Comparison of ENCODE assay signal across 15 cellular contexts in genomic region chrX:130106071-130106470, GRCh38. TPM values are rescaled to one million over a fixed set of nuclear protein-coding genes. Genes with fewer than 3 reads are reported as not detected.
DNase-seq lines count a peak whose midpoint lies in the region; ATAC-seq, FAIRE-seq and TF ChIP-seq lines count a peak whose summit lies in the region.
"Had no signal": no experiment of that assay in that cellular context is flagged by ENCODE, and none has a peak within 500 bp of the region (broad histone marks: within the 10 kb centered on the region; RNA-seq: fewer than 3 reads in every experiment).

No MANE protein-coding gene starts in this region.

- H3K27me3 ChIP-seq in SJSA1 (replicated peaks): no peaks in the 10 kb centered on the region
- H3K27me3 ChIP-seq in smooth muscle cell (ENCODE audit: low read depth): no peaks in the 10 kb centered on the region
- H3K27me3 ChIP-seq: esophagus squamous epithelium had no signal

- TF ChIP-seq CTCF in Calu3 (IDR thresholded peaks at IDR 0.05; ENCODE audit: unreplicated experiment): no peak
- no peak for TF ChIP-seq CTCF in kidney (IDR thresholded peaks at IDR 0.05; ENCODE audit: borderline replicate concordance, extremely low read depth, insufficient read depth)
- TF ChIP-seq CTCF in smooth muscle cell (IDR thresholded peaks at IDR 0.05; ENCODE audit: borderline replicate concordance, insufficient read depth, poor library complexity, severe bottlenecking): no peak

- H3K4me2 ChIP-seq in smooth muscle cell: no peak overlapping the region

- H3F3A ChIP-seq in smooth muscle cell (ENCODE audit: low read depth): no peaks in the 10 kb centered on the region

- H4K20me1 ChIP-seq in smooth muscle cell (ENCODE audit: low read depth): peaks cover 55% of the 10 kb centered on the region

- intact Hi-C loops in Calu3 (cut with micrococcal nuclease; ENCODE audit: unreplicated experiment) (no loop called here), kidney (cut with DNase I) (no loop called here)

- 74% methylated on average over 10 of the region's 10 CpGs for WGBS in smooth muscle cell (ENCODE audit: low lambda C conversion rate)

- H3K27me3 Mint-ChIP-seq in Calu3 (ENCODE audit: unreplicated experiment): no peaks in the 10 kb centered on the region
- H3K27me3 Mint-ChIP-seq: activated CD4-positive, alpha-beta T cell treated with anti-CD3 and anti-CD28 coated beads, Interleukin-2, amount 10 ng/mL, durations not matched to agents 24 days and 14 days had no signal

- H3K9ac ChIP-seq in kidney (ENCODE audit: low read length in 2 of 2): no peak overlapping the region
- no peak overlapping the region for H3K9ac ChIP-seq in smooth muscle cell (ENCODE audit: low read depth)

- H3K9me3 ChIP-seq in SJSA1 (replicated peaks): no peaks in the 10 kb centered on the region
- no peaks in the 10 kb centered on the region for H3K9me3 ChIP-seq in kidney (ENCODE audit: control insufficient read depth in 1 of 2, low read length in 2 of 2)
- no peaks in the 10 kb centered on the region for H3K9me3 ChIP-seq in smooth muscle cell (replicated peaks; ENCODE audit: low read depth)
- H3K9me3 ChIP-seq: esophagus squamous epithelium had no signal

- H3K4me3 Mint-ChIP-seq in Calu3 (ENCODE audit: low read depth, unreplicated experiment): peak overlapping the region; percentile 47
- peak overlapping the region; percentile 84 for H3K4me3 Mint-ChIP-seq in stimulated activated effector memory CD8-positive, alpha-beta T cell treated with anti-CD3 and anti-CD28 coated beads, Interleukin-12 subunit alpha, Interleukin-12 subunit beta, amount 100 ng/mL, for 72 hours
- H3K4me3 Mint-ChIP-seq: activated CD4-positive, alpha-beta T cell treated with anti-CD3 and anti-CD28 coated beads, Interleukin-2, amount 10 ng/mL, durations not matched to agents 24 days and 14 days had no signal

- FAIRE-seq in kidney (lab: Jason Lieb, UNC): no peak

- H3K36me3 Mint-ChIP-seq in Calu3 (ENCODE audit: insufficient read depth, unreplicated experiment): peaks cover 20% of the 10 kb centered on the region
- peaks cover 31% of the 10 kb centered on the region for H3K36me3 Mint-ChIP-seq in stimulated activated effector memory CD8-positive, alpha-beta T cell treated with anti-CD3 and anti-CD28 coated beads, Interleukin-12 subunit alpha, Interleukin-12 subunit beta, amount 100 ng/mL, for 72 hours

- H3K4me1 ChIP-seq in SJSA1 (replicated peaks): peaks cover 72% of the 10 kb centered on the region
- H3K4me1 ChIP-seq in kidney (ENCODE audit: control insufficient read depth in 1 of 2, insufficient read depth in 1 of 2, low read depth in 1 of 2, low read length in 2 of 2): peaks cover 0 to 3% of the 10 kb centered on the region in 2 donors
- peaks cover 4% of the 10 kb centered on the region for H3K4me1 ChIP-seq in smooth muscle cell (ENCODE audit: low read depth)

- H3K79me2 ChIP-seq in smooth muscle cell (ENCODE audit: low read depth): peaks cover 38% of the 10 kb centered on the region

- CTCF ChIA-PET in Calu3 (lab: Charles Lee): interaction anchor here (0.6 to 1.4 kb wide), 2 partner anchors 26 to 452 kb away, joined by 3 to 11 read pairs; partner anchors contain the start of gene APLN

- peaks cover 24% of the 10 kb centered on the region for H3K36me3 ChIP-seq in SJSA1
- no peaks in the 10 kb centered on the region for H3K36me3 ChIP-seq in kidney (ENCODE audit: control insufficient read depth in 1 of 2, insufficient read depth in 2 of 2, low read length in 2 of 2)
- H3K36me3 ChIP-seq in smooth muscle cell (ENCODE audit: low read depth): no peaks in the 10 kb centered on the region
- H3K36me3 ChIP-seq: esophagus squamous epithelium had no signal

- 0 out of 2 replicates have a peak overlapping the region, but pooled peaks have one; percentile 21 for H3K27ac ChIP-seq in SJSA1
- no peak overlapping the region for H3K27ac ChIP-seq in kidney (ENCODE audit: low read depth in 2 of 2, low read length in 2 of 2)
- no peak overlapping the region for H3K27ac ChIP-seq in smooth muscle cell (ENCODE audit: low read depth)

- DNase-seq in Calu3: no peak
- DNase-seq in SJSA1 (ENCODE audit: low read depth in 1 of 2, low spot score in 2 of 2): peak in 1 of 2 experiments; percentile 56
- peak; percentile 68 for DNase-seq in kidney
- no peak for DNase-seq in stimulated activated effector memory CD8-positive, alpha-beta T cell treated with anti-CD3 and anti-CD28 coated beads, Interleukin-12 subunit alpha, Interleukin-12 subunit beta, amount 100 ng/mL, for 72 hours (ENCODE audit: low spot score in 2 of 2)
- no peak for DNase-seq in smooth muscle cell (lab: John Stamatoyannopoulos, UW; ENCODE audit: unreplicated experiment)
- no peak for DNase-seq in NCI-H345 treated with DMSO at 0.1 percent for 48 hours (lab: John Stamatoyannopoulos, UW; ENCODE audit: unreplicated experiment)
- DNase-seq: activated CD4-positive, alpha-beta T cell treated with anti-CD3 and anti-CD28 coated beads, Interleukin-2, amount 10 ng/mL, durations not matched to agents 24 days and 14 days; activated effector memory CD4-positive, alpha-beta T cell treated with Interleukin-2 at 50 U/mL for 16 hours; central memory CD4-positive, alpha-beta T cell; esophagus squamous epithelium; KG1; midbrain; NCI-H187; NK-92 treated with Interleukin-12 subunit alpha and Interleukin-12 subunit beta, amount 100 ng/mL, for 24 hours had no signal

- no peak overlapping the region for H2AFZ ChIP-seq in smooth muscle cell (ENCODE audit: low read depth)

- H3K27ac Mint-ChIP-seq in Calu3 (ENCODE audit: unreplicated experiment): no peak overlapping the region
- peak overlapping the region; percentile 88 for H3K27ac Mint-ChIP-seq in stimulated activated effector memory CD8-positive, alpha-beta T cell treated with anti-CD3 and anti-CD28 coated beads, Interleukin-12 subunit alpha, Interleukin-12 subunit beta, amount 100 ng/mL, for 72 hours
- H3K27ac Mint-ChIP-seq: activated CD4-positive, alpha-beta T cell treated with anti-CD3 and anti-CD28 coated beads, Interleukin-2, amount 10 ng/mL, durations not matched to agents 24 days and 14 days had no signal

- H3K9me3 Mint-ChIP-seq in Calu3 (ENCODE audit: low read depth, unreplicated experiment): no peaks in the 10 kb centered on the region
- no peaks in the 10 kb centered on the region for H3K9me3 Mint-ChIP-seq in stimulated activated effector memory CD8-positive, alpha-beta T cell treated with anti-CD3 and anti-CD28 coated beads, Interleukin-12 subunit alpha, Interleukin-12 subunit beta, amount 100 ng/mL, for 72 hours
- H3K9me3 Mint-ChIP-seq: activated CD4-positive, alpha-beta T cell treated with anti-CD3 and anti-CD28 coated beads, Interleukin-2, amount 10 ng/mL, durations not matched to agents 24 days and 14 days had no signal

- no peak for ATAC-seq in stimulated activated effector memory CD8-positive, alpha-beta T cell treated with anti-CD3 and anti-CD28 coated beads, Interleukin-12 subunit alpha, Interleukin-12 subunit beta, amount 100 ng/mL, for 72 hours
- ATAC-seq in GM18868 (IDR thresholded peaks at IDR 0.05; ENCODE audit: unreplicated experiment): no peak

- peaks cover 58% of the 10 kb centered on the region for H3K4me1 Mint-ChIP-seq in Calu3 (ENCODE audit: low read depth, unreplicated experiment)
- H3K4me1 Mint-ChIP-seq in stimulated activated effector memory CD8-positive, alpha-beta T cell treated with anti-CD3 and anti-CD28 coated beads, Interleukin-12 subunit alpha, Interleukin-12 subunit beta, amount 100 ng/mL, for 72 hours: peaks cover 55% of the 10 kb centered on the region

- BruUV-seq in Calu3 (replicated peaks; lab: Mats Ljungman, UMichigan): no TSS peak

- H3K4me3 ChIP-seq in SJSA1 (no peak overlapping the region), kidney (ENCODE audit: low read length in 2 of 2) (no peak overlapping the region), smooth muscle cell (no peak overlapping the region)
- H3K4me3 ChIP-seq: esophagus squamous epithelium had no signal

RNA-seq across cellular contexts. Expression of gene ELF4, which starts 4.2 kb away (rescaled TPM):
- total RNA-seq in Calu3 (2022) (21.0 and 24.2 TPM in 2 replicates), kidney (18.0 TPM), smooth muscle cell (12.0 and 12.1 TPM in 2 replicates)
- total RNA-seq in SJSA1 (2014; rRNA removed; shearing (Covaris generic)): 20.4 and 26.7 TPM in 2 replicates
- polyA plus RNA-seq in kidney (ENCODE audit: insufficient read depth, low read depth, low replicate concordance) (2.6 TPM), smooth muscle cell (12.6 and 16.3 TPM in 2 replicates)

RNA-seq across cellular contexts. Expression of gene AIFM1, which starts 59.6 kb away (rescaled TPM):
- total RNA-seq in Calu3 (2022): 50.3 and 52.7 TPM in 2 replicates
- 24.4 and 35.1 TPM in 2 replicates for total RNA-seq in SJSA1 (2014; rRNA removed; shearing (Covaris generic))
- 55.0 TPM for total RNA-seq in kidney
- 255 TPM for polyA plus RNA-seq in kidney (ENCODE audit: insufficient read depth, low read depth, low replicate concordance)
- 26.0 and 39.0 TPM in 2 replicates for total RNA-seq in smooth muscle cell
- polyA plus RNA-seq in smooth muscle cell: 32.5 and 35.8 TPM in 2 replicates
